In the genomic region with DNA sequence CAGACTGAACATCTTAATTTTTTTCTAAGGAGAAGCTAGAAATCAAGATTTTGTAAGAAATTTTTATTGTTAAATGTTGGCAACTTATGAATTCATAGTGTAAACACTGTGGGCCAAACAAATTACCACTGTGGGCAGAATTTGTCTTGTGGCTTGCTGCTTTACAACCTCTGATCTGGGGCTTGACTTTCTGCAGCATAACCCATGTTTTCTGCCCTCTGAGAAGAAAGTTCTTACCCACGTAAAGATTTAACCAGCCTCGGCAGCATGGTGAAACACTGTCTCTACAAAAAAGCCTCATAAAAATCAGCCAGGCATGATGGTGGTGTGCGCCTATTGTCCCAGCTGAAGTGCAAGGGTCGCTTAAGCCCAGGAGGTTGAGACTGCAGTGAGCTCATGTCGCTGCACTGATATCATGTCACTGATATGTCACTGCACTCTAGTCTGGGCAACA, we compare ENCODE assay signal across 16 cellular contexts. TPM values are rescaled to one million over a fixed set of nuclear protein-coding genes. Genes with fewer than 3 reads are reported as not detected.
A peak's percentile ranks its signal among the peaks of the same experiment; 100 is the strongest.
DNase-seq lines count a peak whose midpoint lies in the region; ATAC-seq, FAIRE-seq and TF ChIP-seq lines count a peak whose summit lies in the region.
"Had no signal": no experiment of that assay in that cellular context is flagged by ENCODE, and none has a peak within 500 bp of the region (broad histone marks: within the 10 kb centered on the region; RNA-seq: fewer than 3 reads in every experiment).

No MANE protein-coding gene starts in this region.

- intact Hi-C loops in left ventricle myocardium inferior (cut with micrococcal nuclease) = no loop called here

- H3K36me3 ChIP-seq in left ventricle myocardium inferior (peaks cover 30% of the 10 kb centered on the region), right atrium auricular region (no peaks in the 10 kb centered on the region), kidney epithelial cell (ENCODE audit: control insufficient read depth, insufficient read depth, low read length) (no peaks in the 10 kb centered on the region)

- H3K4me1 ChIP-seq in left ventricle myocardium inferior (peaks cover 37% of the 10 kb centered on the region), right atrium auricular region (peaks cover 0 to 11% of the 10 kb centered on the region in 2 donors)

- FAIRE-seq in urothelium cell line (lab: Jason Lieb, UNC) = no peak

- DNase-seq in left ventricle myocardium inferior (no peak), right atrium auricular region (ENCODE audit: low spot score) (no peak), NCI-H510A treated with DMSO at 0.1 percent for 48 hours (lab: John Stamatoyannopoulos, UW) (peak; percentile 65), kidney epithelial cell (ENCODE audit: low read depth) (peak; percentile 31), substantia nigra (lab: John Stamatoyannopoulos, UW) (no peak), urothelium cell line (ENCODE audit: low spot score) (no peak), mucosa of gallbladder (ENCODE audit: low spot score) (no peak)
- DNase-seq: activated CD4-positive, alpha-beta T cell treated with anti-CD3 and anti-CD28 coated beads, Interleukin-2, amount 50 U/mL, for 1 hour; aorta; DMS153; dorsolateral prefrontal cortex; IMR-90; NCI-H2081 treated with DMSO at 0.1 percent for 48 hours; stimulated activated CD4-positive, alpha-beta T cell treated with anti-CD3 and anti-CD28 coated beads, Interleukin-4, amount 100 ng/mL, for 24 hours had no signal

- ATAC-seq in GM21723 (IDR thresholded peaks at IDR 0.05; ENCODE audit: unreplicated experiment) = no peak
- ATAC-seq: stimulated activated memory B cell treated with anti-CD40 and anti-IgM and Interleukin-4, amounts not matched to agents 10 μg/mL and 1 μg/mL and 100 μg/mL, for 72 hours had no signal

- no peak for TF ChIP-seq CTCF in left ventricle myocardium inferior (IDR thresholded peaks at IDR 0.05; ENCODE audit: borderline replicate concordance)
- no peak for TF ChIP-seq CTCF in right atrium auricular region (IDR thresholded peaks at IDR 0.05)
- TF ChIP-seq CTCF in kidney epithelial cell (IDR thresholded peaks at IDR 0.05; ENCODE audit: insufficient read depth, low read length, poor library complexity, severe bottlenecking) = no peak

- no peak overlapping the region for H3K4me3 ChIP-seq in left ventricle myocardium inferior
- H3K4me3 ChIP-seq in right atrium auricular region = no peak overlapping the region
- H3K4me3 ChIP-seq in kidney epithelial cell (ENCODE audit: low read depth, low read length) = no peak overlapping the region
- H3K4me3 ChIP-seq: dorsolateral prefrontal cortex had no signal

- peak overlapping the region; percentile 14 for H3K27ac ChIP-seq in left ventricle myocardium inferior (replicated peaks)
- H3K27ac ChIP-seq in right atrium auricular region = no peak overlapping the region
- H3K27ac ChIP-seq in substantia nigra (ENCODE audit: low read depth, low read length, poor library complexity, severe bottlenecking) = peak overlapping the region; percentile 38

- H3K9me3 ChIP-seq in left ventricle myocardium inferior (replicated peaks) = no peaks in the 10 kb centered on the region
- H3K9me3 ChIP-seq in right atrium auricular region = no peaks in the 10 kb centered on the region

- H3K27me3 ChIP-seq in left ventricle myocardium inferior (ENCODE audit: low read depth) (no peaks in the 10 kb centered on the region), right atrium auricular region (no peaks in the 10 kb centered on the region), kidney epithelial cell (ENCODE audit: control insufficient read depth, insufficient read depth, low read length) (no peaks in the 10 kb centered on the region)
- H3K27me3 ChIP-seq: dorsolateral prefrontal cortex had no signal

RNA-seq across cellular contexts. Expression of gene ITCH, which starts 12.9 kb away (rescaled TPM):
- 40.1 TPM for total RNA-seq in left ventricle myocardium inferior
- 10 to 100 TPM; 35.6 to 40.2 TPM for total RNA-seq in right atrium auricular region
- total RNA-seq in kidney epithelial cell = 47.8 and 53.5 TPM in 2 replicates
- total RNA-seq in mucosa of gallbladder = 46.2 TPM

Comparison
In these comparisons a context has a peak if more than half of its experiments do, and no peak if none do; other contexts are left out.
1. H3K27ac ChIP-seq: peak in left ventricle myocardium inferior (single experiment) and substantia nigra (single experiment); none in right atrium auricular region (0 of 2).
2. DNase-seq: peak in NCI-H510A treated with DMSO at 0.1 percent for 48 hours (single experiment) and kidney epithelial cell (single experiment); none in left ventricle myocardium inferior (single experiment), right atrium auricular region (single experiment), substantia nigra (0 of 49), urothelium cell line (single experiment) and mucosa of gallbladder (single experiment).